ENCODE assay signal across 26 cellular contexts in genomic region chr11:100981196-100981824, GRCh38.
"Had no signal": no experiment of that assay in that cellular context is flagged by ENCODE, and none has a peak within 500 bp of the region (broad histone marks: within the 10 kb centered on the region; RNA-seq: fewer than 3 reads in every experiment).

No MANE protein-coding gene starts in this region.

- H3K4me1 ChIP-seq: stomach, suprapubic skin, tibial nerve had no signal

- H3K4me3 ChIP-seq: cardiac muscle cell, hepatocyte, stomach, suprapubic skin, tibial nerve had no signal

- H3K27me3 ChIP-seq: cardiac muscle cell, hepatocyte, stomach, suprapubic skin, tibial nerve had no signal

- H3K9me3 ChIP-seq: stomach, suprapubic skin, tibial nerve had no signal

- DNase-seq: activated B cell treated with CpG ODN at 0.5 μM for 24 hours; activated CD4-positive, alpha-beta T cell treated with anti-CD3 and anti-CD28 coated beads for 36 hours; activated CD4-positive, alpha-beta T cell treated with anti-CD3 and anti-CD28 coated beads, Interleukin-2, amount 50 U/mL, for 48 hours; activated CD8-positive, alpha-beta memory T cell treated with anti-CD3 and anti-CD28 coated beads, Interleukin-2, amount 50 U/mL, for 48 hours; activated effector memory CD4-positive, alpha-beta T cell treated with Interleukin-2 at 50 U/mL for 16 hours; activated naive CD4-positive, alpha-beta T cell treated with anti-CD3 and anti-CD28 coated beads, Interleukin-2, amount 10 ng/mL, durations not matched to agents 7 days and 5 days; activated T-cell treated with anti-CD3 and anti-CD28 coated beads, Interleukin-2, amount 50 U/mL, for 48 hours; cortex of kidney; endodermal cell; foreskin melanocyte; glutamatergic neuron; immature natural killer cell; left cardiac atrium; mesenchymal stem cell; posterior cingulate gyrus; small intestine; stimulated activated CD4-positive, alpha-beta T cell treated with anti-CD3 and anti-CD28 coated beads, Interleukin-2, amount 100 ng/mL, for 24 hours; stomach; T-helper 17 cell had no signal

- H3K27ac ChIP-seq: cardiac muscle cell, epithelial cell of prostate, hepatocyte, stomach, suprapubic skin, tibial nerve had no signal

- ATAC-seq: activated CD4-positive, alpha-beta T cell treated with anti-CD3 and anti-CD28 coated beads for 36 hours; left cardiac atrium; sciatic nerve; stimulated activated effector memory CD8-positive, alpha-beta T cell treated with anti-CD3 and anti-CD28 coated beads, Interleukin-12 subunit alpha, Interleukin-12 subunit beta, amount 100 ng/mL, for 72 hours; T-helper 17 cell had no signal
